21 cellular contexts compared by ENCODE assay signal in genomic region chr2:17398770-17399169, GRCh38.
"Had no signal": no experiment of that assay in that cellular context is flagged by ENCODE, and none has a peak within 500 bp of the region (broad histone marks: within the 10 kb centered on the region; RNA-seq: fewer than 3 reads in every experiment).

No MANE protein-coding gene starts in this region.

- H3K27me3 ChIP-seq: Peyer's patch, SJCRH30 had no signal

- FAIRE-seq: HTR-8/SVneo had no signal

- ATAC-seq: Right ventricle myocardium inferior, SK-N-SH treated with all-trans-retinoic acid at 6 μM for 48 hours had no signal

- H3K4me3 ChIP-seq: PC-9, Peyer's patch, SJCRH30 had no signal

- H3K4me1 ChIP-seq: Peyer's patch, SJCRH30 had no signal

- H3K27ac ChIP-seq: HL-60, PC-9, Peyer's patch, SJCRH30 had no signal

- H3K4me2 ChIP-seq: PC-9 had no signal

- H3K9me3 ChIP-seq: Peyer's patch, SJCRH30 had no signal

- H3K36me3 ChIP-seq: Peyer's patch, SJCRH30 had no signal

- DNase-seq: NCI-H1092, NCI-H1105 treated with DMSO at 0.1 percent for 48 hours, NCI-H1417 treated with DMSO at 0.1 percent for 48 hours, NCI-H1694, NCI-H187 treated with DMSO at 0.1 percent for 48 hours, NCI-H2029 treated with DMSO at 0.1 percent for 48 hours, NCI-H2171 treated with DMSO at 0.1 percent for 48 hours, NCI-H345, NCI-H446 treated with DMSO at 0.1 percent for 48 hours, NCI-H510A treated with DMSO at 0.1 percent for 48 hours, NCI-H526 treated with DMSO at 0.1 percent for 48 hours, NCI-H748 treated with DMSO at 0.1 percent for 48 hours, PC-9, Peyer's patch, SHP77 treated with DMSO at 0.1 percent for 48 hours, SJCRH30, T-helper 1 cell had no signal
